Comparison of ENCODE assay signal across 2 cellular contexts in the genomic region with DNA sequence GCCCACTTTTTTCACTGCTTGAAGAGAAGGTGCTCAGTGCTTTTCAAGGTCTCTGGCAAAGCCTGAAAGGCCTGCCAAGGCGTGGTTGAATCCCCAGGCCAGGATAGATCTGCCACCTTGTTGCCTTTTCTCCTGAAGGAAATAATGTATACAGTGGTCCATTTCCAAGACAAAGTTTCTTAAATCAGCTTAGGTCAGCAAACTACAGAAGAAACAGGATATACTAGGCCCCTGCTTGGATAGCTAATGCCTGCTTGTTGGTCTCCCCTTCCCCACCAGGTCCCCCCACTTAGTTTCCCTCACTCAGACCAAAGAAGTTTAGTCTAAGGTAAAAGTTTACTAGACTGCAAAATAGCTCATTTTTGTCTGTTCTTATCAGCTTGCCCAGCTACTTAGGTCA.
TF ChIP-seq lines count a peak whose summit lies in the region.

No MANE protein-coding gene starts in this region.

TF ChIP-seq in A549, 52 proteins besides CTCF, POLR2A, EP300 and RAD21:
- TF ChIP-seq, protein P1, sequence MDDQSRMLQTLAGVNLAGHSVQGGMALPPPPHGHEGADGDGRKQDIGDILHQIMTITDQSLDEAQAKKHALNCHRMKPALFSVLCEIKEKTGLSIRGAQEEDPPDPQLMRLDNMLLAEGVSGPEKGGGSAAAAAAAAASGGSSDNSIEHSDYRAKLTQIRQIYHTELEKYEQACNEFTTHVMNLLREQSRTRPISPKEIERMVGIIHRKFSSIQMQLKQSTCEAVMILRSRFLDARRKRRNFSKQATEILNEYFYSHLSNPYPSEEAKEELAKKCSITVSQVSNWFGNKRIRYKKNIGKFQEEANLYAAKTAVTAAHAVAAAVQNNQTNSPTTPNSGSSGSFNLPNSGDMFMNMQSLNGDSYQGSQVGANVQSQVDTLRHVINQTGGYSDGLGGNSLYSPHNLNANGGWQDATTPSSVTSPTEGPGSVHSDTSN (IDR thresholded peaks at IDR 0.05) = no peak
- TF ChIP-seq RCOR1 (IDR thresholded peaks at IDR 0.05; ENCODE audit: low read depth, low read length) (no peak), HOXB5 (CRISPR knock-in tag; IDR thresholded peaks at IDR 0.05) (no peak), ZNF302 (CRISPR knock-in tag; IDR thresholded peaks at IDR 0.05) (no peak), MAFK (IDR thresholded peaks at IDR 0.05; ENCODE audit: partially characterized antibody) (peak; percentile 73), EHMT2 (IDR thresholded peaks at IDR 0.05; ENCODE audit: low read depth) (no peak), RFX5 (IDR thresholded peaks at IDR 0.05) (no peak), NFE2L2 (conservative IDR thresholded peaks at IDR 0.05; ENCODE audit: low read length) (no peak), JUNB (IDR thresholded peaks at IDR 0.05) (no peak)

TF ChIP-seq in H1, 55 proteins besides CTCF, POLR2A, EP300 and RAD21:
- TF ChIP-seq PHF8 (conservative IDR thresholded peaks at IDR 0.05; ENCODE audit: low read depth, low read length) (no peak), JUND (IDR thresholded peaks at IDR 0.05; ENCODE audit: low read length) (no peak), CBX5 (IDR thresholded peaks at IDR 0.05; ENCODE audit: low read depth, low read length) (no peak), SP4 (IDR thresholded peaks at IDR 0.05; ENCODE audit: low read length) (no peak), CEBPB (IDR thresholded peaks at IDR 0.05; ENCODE audit: low read depth, low read length) (no peak), SUZ12 (IDR thresholded peaks at IDR 0.05; ENCODE audit: low read length) (no peak), HDAC2 (IDR thresholded peaks at IDR 0.05; ENCODE audit: borderline replicate concordance in 1 of 2, low read depth in 2 of 2, low read length in 2 of 2) (no peak), ASH2L (IDR thresholded peaks at IDR 0.05; ENCODE audit: low read length) (no peak), TAF1 (IDR thresholded peaks at IDR 0.05; ENCODE audit: low read depth, low read length) (no peak), TEAD4 (IDR thresholded peaks at IDR 0.05; ENCODE audit: low read depth, low read length) (no peak), KDM1A (IDR thresholded peaks at IDR 0.05; ENCODE audit: borderline replicate concordance, low read length) (no peak), MAFK (IDR thresholded peaks at IDR 0.05; ENCODE audit: low read depth, low read length) (no peak), KDM4A (IDR thresholded peaks at IDR 0.05; ENCODE audit: low read depth, low read length, severe bottlenecking) (no peak), POU5F1 (IDR thresholded peaks at IDR 0.05; ENCODE audit: low read depth, low read length) (no peak), TBP (IDR thresholded peaks at IDR 0.05; ENCODE audit: low read depth, low read length) (no peak), BCL11A (IDR thresholded peaks at IDR 0.05; ENCODE audit: low read depth in 2 of 2, low read length in 2 of 2) (no peak)
- TF ChIP-seq, protein P2, sequence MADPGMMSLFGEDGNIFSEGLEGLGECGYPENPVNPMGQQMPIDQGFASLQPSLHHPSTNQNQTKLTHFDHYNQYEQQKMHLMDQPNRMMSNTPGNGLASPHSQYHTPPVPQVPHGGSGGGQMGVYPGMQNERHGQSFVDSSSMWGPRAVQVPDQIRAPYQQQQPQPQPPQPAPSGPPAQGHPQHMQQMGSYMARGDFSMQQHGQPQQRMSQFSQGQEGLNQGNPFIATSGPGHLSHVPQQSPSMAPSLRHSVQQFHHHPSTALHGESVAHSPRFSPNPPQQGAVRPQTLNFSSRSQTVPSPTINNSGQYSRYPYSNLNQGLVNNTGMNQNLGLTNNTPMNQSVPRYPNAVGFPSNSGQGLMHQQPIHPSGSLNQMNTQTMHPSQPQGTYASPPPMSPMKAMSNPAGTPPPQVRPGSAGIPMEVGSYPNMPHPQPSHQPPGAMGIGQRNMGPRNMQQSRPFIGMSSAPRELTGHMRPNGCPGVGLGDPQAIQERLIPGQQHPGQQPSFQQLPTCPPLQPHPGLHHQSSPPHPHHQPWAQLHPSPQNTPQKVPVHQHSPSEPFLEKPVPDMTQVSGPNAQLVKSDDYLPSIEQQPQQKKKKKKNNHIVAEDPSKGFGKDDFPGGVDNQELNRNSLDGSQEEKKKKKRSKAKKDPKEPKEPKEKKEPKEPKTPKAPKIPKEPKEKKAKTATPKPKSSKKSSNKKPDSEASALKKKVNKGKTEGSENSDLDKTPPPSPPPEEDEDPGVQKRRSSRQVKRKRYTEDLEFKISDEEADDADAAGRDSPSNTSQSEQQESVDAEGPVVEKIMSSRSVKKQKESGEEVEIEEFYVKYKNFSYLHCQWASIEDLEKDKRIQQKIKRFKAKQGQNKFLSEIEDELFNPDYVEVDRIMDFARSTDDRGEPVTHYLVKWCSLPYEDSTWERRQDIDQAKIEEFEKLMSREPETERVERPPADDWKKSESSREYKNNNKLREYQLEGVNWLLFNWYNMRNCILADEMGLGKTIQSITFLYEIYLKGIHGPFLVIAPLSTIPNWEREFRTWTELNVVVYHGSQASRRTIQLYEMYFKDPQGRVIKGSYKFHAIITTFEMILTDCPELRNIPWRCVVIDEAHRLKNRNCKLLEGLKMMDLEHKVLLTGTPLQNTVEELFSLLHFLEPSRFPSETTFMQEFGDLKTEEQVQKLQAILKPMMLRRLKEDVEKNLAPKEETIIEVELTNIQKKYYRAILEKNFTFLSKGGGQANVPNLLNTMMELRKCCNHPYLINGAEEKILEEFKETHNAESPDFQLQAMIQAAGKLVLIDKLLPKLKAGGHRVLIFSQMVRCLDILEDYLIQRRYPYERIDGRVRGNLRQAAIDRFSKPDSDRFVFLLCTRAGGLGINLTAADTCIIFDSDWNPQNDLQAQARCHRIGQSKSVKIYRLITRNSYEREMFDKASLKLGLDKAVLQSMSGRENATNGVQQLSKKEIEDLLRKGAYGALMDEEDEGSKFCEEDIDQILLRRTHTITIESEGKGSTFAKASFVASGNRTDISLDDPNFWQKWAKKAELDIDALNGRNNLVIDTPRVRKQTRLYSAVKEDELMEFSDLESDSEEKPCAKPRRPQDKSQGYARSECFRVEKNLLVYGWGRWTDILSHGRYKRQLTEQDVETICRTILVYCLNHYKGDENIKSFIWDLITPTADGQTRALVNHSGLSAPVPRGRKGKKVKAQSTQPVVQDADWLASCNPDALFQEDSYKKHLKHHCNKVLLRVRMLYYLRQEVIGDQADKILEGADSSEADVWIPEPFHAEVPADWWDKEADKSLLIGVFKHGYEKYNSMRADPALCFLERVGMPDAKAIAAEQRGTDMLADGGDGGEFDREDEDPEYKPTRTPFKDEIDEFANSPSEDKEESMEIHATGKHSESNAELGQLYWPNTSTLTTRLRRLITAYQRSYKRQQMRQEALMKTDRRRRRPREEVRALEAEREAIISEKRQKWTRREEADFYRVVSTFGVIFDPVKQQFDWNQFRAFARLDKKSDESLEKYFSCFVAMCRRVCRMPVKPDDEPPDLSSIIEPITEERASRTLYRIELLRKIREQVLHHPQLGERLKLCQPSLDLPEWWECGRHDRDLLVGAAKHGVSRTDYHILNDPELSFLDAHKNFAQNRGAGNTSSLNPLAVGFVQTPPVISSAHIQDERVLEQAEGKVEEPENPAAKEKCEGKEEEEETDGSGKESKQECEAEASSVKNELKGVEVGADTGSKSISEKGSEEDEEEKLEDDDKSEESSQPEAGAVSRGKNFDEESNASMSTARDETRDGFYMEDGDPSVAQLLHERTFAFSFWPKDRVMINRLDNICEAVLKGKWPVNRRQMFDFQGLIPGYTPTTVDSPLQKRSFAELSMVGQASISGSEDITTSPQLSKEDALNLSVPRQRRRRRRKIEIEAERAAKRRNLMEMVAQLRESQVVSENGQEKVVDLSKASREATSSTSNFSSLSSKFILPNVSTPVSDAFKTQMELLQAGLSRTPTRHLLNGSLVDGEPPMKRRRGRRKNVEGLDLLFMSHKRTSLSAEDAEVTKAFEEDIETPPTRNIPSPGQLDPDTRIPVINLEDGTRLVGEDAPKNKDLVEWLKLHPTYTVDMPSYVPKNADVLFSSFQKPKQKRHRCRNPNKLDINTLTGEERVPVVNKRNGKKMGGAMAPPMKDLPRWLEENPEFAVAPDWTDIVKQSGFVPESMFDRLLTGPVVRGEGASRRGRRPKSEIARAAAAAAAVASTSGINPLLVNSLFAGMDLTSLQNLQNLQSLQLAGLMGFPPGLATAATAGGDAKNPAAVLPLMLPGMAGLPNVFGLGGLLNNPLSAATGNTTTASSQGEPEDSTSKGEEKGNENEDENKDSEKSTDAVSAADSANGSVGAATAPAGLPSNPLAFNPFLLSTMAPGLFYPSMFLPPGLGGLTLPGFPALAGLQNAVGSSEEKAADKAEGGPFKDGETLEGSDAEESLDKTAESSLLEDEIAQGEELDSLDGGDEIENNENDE (IDR thresholded peaks at IDR 0.05; ENCODE audit: insufficient replicate concordance, low read length) = no peak
- TF ChIP-seq, protein P3, sequence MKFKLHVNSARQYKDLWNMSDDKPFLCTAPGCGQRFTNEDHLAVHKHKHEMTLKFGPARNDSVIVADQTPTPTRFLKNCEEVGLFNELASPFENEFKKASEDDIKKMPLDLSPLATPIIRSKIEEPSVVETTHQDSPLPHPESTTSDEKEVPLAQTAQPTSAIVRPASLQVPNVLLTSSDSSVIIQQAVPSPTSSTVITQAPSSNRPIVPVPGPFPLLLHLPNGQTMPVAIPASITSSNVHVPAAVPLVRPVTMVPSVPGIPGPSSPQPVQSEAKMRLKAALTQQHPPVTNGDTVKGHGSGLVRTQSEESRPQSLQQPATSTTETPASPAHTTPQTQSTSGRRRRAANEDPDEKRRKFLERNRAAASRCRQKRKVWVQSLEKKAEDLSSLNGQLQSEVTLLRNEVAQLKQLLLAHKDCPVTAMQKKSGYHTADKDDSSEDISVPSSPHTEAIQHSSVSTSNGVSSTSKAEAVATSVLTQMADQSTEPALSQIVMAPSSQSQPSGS (IDR thresholded peaks at IDR 0.05; ENCODE audit: low read length) = no peak
